ENCODE assay signal across 8 cellular contexts in genomic region chr21:17554619-17555472, GRCh38. TPM values are rescaled to one million over a fixed set of nuclear protein-coding genes. Genes with fewer than 3 reads are reported as not detected.
DNase-seq lines count a peak whose midpoint lies in the region; ATAC-seq and TF ChIP-seq lines count a peak whose summit lies in the region.
"Had no signal": no experiment of that assay in that cellular context is flagged by ENCODE, and none has a peak within 500 bp of the region (broad histone marks: within the 10 kb centered on the region; RNA-seq: fewer than 3 reads in every experiment).

No MANE protein-coding gene starts in this region.

- H3K36me3 ChIP-seq in Panc1 (ENCODE audit: control insufficient read depth, insufficient read depth, low read length), result no peaks in the 10 kb centered on the region
- H3K36me3 ChIP-seq in mesenchymal stem cell (ENCODE audit: control insufficient read depth in 1 of 2, insufficient read depth in 2 of 2, low read depth in 1 of 2, low read length in 2 of 2), result no peaks in the 10 kb centered on the region

- no peak overlapping the region for H2BK15ac ChIP-seq in mesenchymal stem cell (ENCODE audit: low read depth, poor library complexity, severe bottlenecking)

- no peak overlapping the region for H3K4me3 ChIP-seq in Panc1 (ENCODE audit: low read depth in 2 of 2, low read length in 2 of 2)
- H3K4me3 ChIP-seq in fibroblast of the aortic adventitia (ENCODE audit: low read depth, low read length), result no peak overlapping the region
- H3K4me3 ChIP-seq in mesenchymal stem cell (ENCODE audit: insufficient read depth in 1 of 2, low read depth in 1 of 2, low read length in 2 of 2), result no peak overlapping the region

- H4K8ac ChIP-seq in mesenchymal stem cell (ENCODE audit: low read length), result no peak overlapping the region

- H3K14ac ChIP-seq in mesenchymal stem cell (ENCODE audit: low read length in 2 of 2), result no peak overlapping the region

- TF ChIP-seq CTCF in Panc1 (IDR thresholded peaks at IDR 0.05) (peak; percentile 50), fibroblast of the aortic adventitia (IDR thresholded peaks at IDR 0.05; ENCODE audit: insufficient read depth, low read length) (peak; percentile 9)

- H2AFZ ChIP-seq in mesenchymal stem cell (ENCODE audit: low read depth, low read length), result no peak overlapping the region

- no peak overlapping the region for H3K4ac ChIP-seq in mesenchymal stem cell (ENCODE audit: low read depth in 1 of 2, low read length in 2 of 2)

- 0 out of 2 replicates have a peak, but pooled peaks have one; percentile 62 for ATAC-seq in Panc1
- ATAC-seq in sciatic nerve, result peak; percentile 56

- CTCF ChIA-PET in Panc1 (lab: Charles Lee), result interaction anchor here (0.6 to 1.2 kb wide), 4 partner anchors 12 to 168 kb away, joined by 3 to 4 read pairs (median 4); no protein-coding TSS in a partner anchor

- H4K91ac ChIP-seq in mesenchymal stem cell (ENCODE audit: low read length), result no peak overlapping the region

- no peak overlapping the region for H2AK5ac ChIP-seq in mesenchymal stem cell (ENCODE audit: low read length, severe bottlenecking)

- no peak overlapping the region for H2BK5ac ChIP-seq in mesenchymal stem cell (ENCODE audit: low read depth, low read length, poor library complexity, severe bottlenecking)

- H3K23ac ChIP-seq in mesenchymal stem cell (ENCODE audit: low read length in 2 of 2), result no peak overlapping the region

- BruUV-seq in Panc1 (replicated peaks; lab: Mats Ljungman, UMichigan), result no TSS peak

- H3K27ac ChIP-seq in Panc1 (ENCODE audit: low read length) (no peak overlapping the region), mesenchymal stem cell (ENCODE audit: low read length, poor library complexity, severe bottlenecking) (no peak overlapping the region)

- H3K4me1 ChIP-seq in Panc1 (ENCODE audit: control insufficient read depth, insufficient read depth, low read length) (no peaks in the 10 kb centered on the region), mesenchymal stem cell (ENCODE audit: control insufficient read depth, insufficient read depth, low read depth, low read length) (peaks cover 1% of the 10 kb centered on the region)

- H3K9me3 ChIP-seq in Panc1 (ENCODE audit: control insufficient read depth, insufficient read depth, low read depth, low read length) (no peaks in the 10 kb centered on the region), mesenchymal stem cell (ENCODE audit: control insufficient read depth, low read length) (no peaks in the 10 kb centered on the region)

- peak; percentile 22 for DNase-seq in H4 (ENCODE audit: low spot score)
- no peak for DNase-seq in Panc1 (ENCODE audit: low read depth, low spot score)
- DNase-seq in fibroblast of the aortic adventitia (ENCODE audit: low read depth), result peak; percentile 16
- no peak for DNase-seq in sciatic nerve (ENCODE audit: low spot score)
- no peak for DNase-seq in effector CD8-positive, alpha-beta T cell (lab: John Stamatoyannopoulos, UW)
- no peak for DNase-seq in mesenchymal stem cell
- no peak for DNase-seq in NCI-H1930 (lab: John Stamatoyannopoulos, UW)
- DNase-seq: activated CD4-positive, alpha-beta T cell treated with anti-CD3 and anti-CD28 coated beads for 4 hours had no signal

- H2BK120ac ChIP-seq in mesenchymal stem cell (ENCODE audit: low read depth, low read length), result no peak overlapping the region

- POLR2A ChIA-PET in Panc1 (lab: Charles Lee), result no interaction called here

- no peak overlapping the region for H3K4me2 ChIP-seq in mesenchymal stem cell (ENCODE audit: low read length, poor library complexity, severe bottlenecking)

- no peaks in the 10 kb centered on the region for H3K79me1 ChIP-seq in mesenchymal stem cell (replicated peaks; ENCODE audit: low read length, poor library complexity, severe bottlenecking)

- no peak overlapping the region for H3K9ac ChIP-seq in mesenchymal stem cell (ENCODE audit: low read length)

- H3K27me3 ChIP-seq in Panc1 (ENCODE audit: control insufficient read depth, insufficient read depth, low read length) (no peaks in the 10 kb centered on the region), mesenchymal stem cell (ENCODE audit: control insufficient read depth in 1 of 2, insufficient read depth in 1 of 2, low read length in 2 of 2) (no peaks in the 10 kb centered on the region)

- in situ Hi-C loops in Panc1 (cut with HindIII; ENCODE audit: low pct_unique_long_range_greater_than_20kb, low sequenced_read_pairs), result no loop called here

- 62% methylated on average over 6 of the region's 7 CpGs for WGBS in mesenchymal stem cell

- H3K18ac ChIP-seq in mesenchymal stem cell (ENCODE audit: low read depth in 1 of 2, low read length in 2 of 2), result no peak overlapping the region

- no peak overlapping the region for H2BK12ac ChIP-seq in mesenchymal stem cell (ENCODE audit: low read length in 2 of 2)

- intact Hi-C loops in Panc1 (cut with micrococcal nuclease; ENCODE audit: unreplicated experiment), result no loop called here
- intact Hi-C loops in sciatic nerve (cut with DNase I), result no loop called here

RNA-seq across cellular contexts. Expression of gene CXADR, which starts 42.0 kb away (rescaled TPM):
- total RNA-seq in H4 (2014; rRNA removed; shearing (Covaris generic)), result 15.8 and 22.3 TPM in 2 replicates
- total RNA-seq in Panc1 (2021; ENCODE audit: unreplicated experiment) (24.7 TPM), fibroblast of the aortic adventitia (ENCODE audit: low replicate concordance) (1.6 and 2.0 TPM in 2 replicates), sciatic nerve (3.0 TPM)
- 12.0 TPM for polyA plus RNA-seq in Panc1 (2012; ENCODE audit: insufficient read length)
- polyA plus RNA-seq in mesenchymal stem cell (2013, experiment 1 of 2), result 0.97 TPM
- 0.71 TPM for polyA plus RNA-seq in mesenchymal stem cell (2013, experiment 2 of 2)

RNA-seq across cellular contexts. Expression of gene BTG3, which starts 57.9 kb away (rescaled TPM):
- total RNA-seq in H4 (2014; rRNA removed; shearing (Covaris generic)), result 48.9 and 61.7 TPM in 2 replicates
- total RNA-seq in Panc1 (2021; ENCODE audit: unreplicated experiment) (20.1 TPM), fibroblast of the aortic adventitia (ENCODE audit: low replicate concordance) (43.7 and 122 TPM in 2 replicates), sciatic nerve (48.1 TPM)
- 10.0 TPM for polyA plus RNA-seq in Panc1 (2012; ENCODE audit: insufficient read length)
- polyA plus RNA-seq in mesenchymal stem cell (2013, experiment 1 of 2), result 58.5 TPM
- 59.0 TPM for polyA plus RNA-seq in mesenchymal stem cell (2013, experiment 2 of 2)

Comparison
In these comparisons a context has a peak if more than half of its experiments do, and no peak if none do; other contexts are left out.
1. DNase-seq: peak in H4 (single experiment) and fibroblast of the aortic adventitia (single experiment); none in Panc1 (single experiment), sciatic nerve (single experiment), effector CD8-positive, alpha-beta T cell (single experiment), mesenchymal stem cell (single experiment) and NCI-H1930 (0 of 2).